In genomic region chr5:15887072-15887471, GRCh38 we compare ENCODE assay signal across 16 cellular contexts.
DNase-seq lines count a peak whose midpoint lies in the region; TF ChIP-seq lines count a peak whose summit lies in the region.
"Had no signal": no experiment of that assay in that cellular context is flagged by ENCODE, and none has a peak within 500 bp of the region (broad histone marks: within the 10 kb centered on the region; RNA-seq: fewer than 3 reads in every experiment).

No MANE protein-coding gene starts in this region.

- peak overlapping the region; percentile 45 for H3K4me2 ChIP-seq in hepatocyte

- DNase-seq in AG08396 (ENCODE audit: low spot score) (peak; percentile 16), NCI-H69 (lab: John Stamatoyannopoulos, UW) (peak; percentile 22), hepatocyte (ENCODE audit: low spot score) (no peak), Kasumi-1 (lab: John Stamatoyannopoulos, UW) (no peak), NCI-H2171 (lab: John Stamatoyannopoulos, UW) (no peak), ecto neural progenitor cell (ENCODE audit: low spot score) (no peak), EL (no peak)
- DNase-seq: 8988T; AML-193; Caco-2; CD4-positive, alpha-beta T cell; GDM1 had no signal

- H3K27me3 ChIP-seq in hepatocyte, result no peaks in the 10 kb centered on the region

- peaks cover 3% of the 10 kb centered on the region for H4K20me1 ChIP-seq in hepatocyte (ENCODE audit: insufficient read depth, poor library complexity, severe bottlenecking)

- TF ChIP-seq CTCF in VCaP (conservative IDR thresholded peaks at IDR 0.05), result no peak
- no peak for TF ChIP-seq CTCF in hepatocyte (IDR thresholded peaks at IDR 0.05; ENCODE audit: poor library complexity)

- H3K79me2 ChIP-seq in hepatocyte, result no peaks in the 10 kb centered on the region

- H3K27ac ChIP-seq in VCaP, result peak overlapping the region; percentile 38; the same call in 1 of the 2 replicates
- peak overlapping the region; percentile 7 for H3K27ac ChIP-seq in hepatocyte
- H3K27ac ChIP-seq: C4-2B had no signal

- 44% methylated on average over 3 of the region's 3 CpGs for WGBS in hepatocyte (ENCODE audit: low lambda C conversion rate, missing lambda C conversion rate)

- H2AFZ ChIP-seq in hepatocyte, result no peak overlapping the region

- no peak overlapping the region for H3K4me3 ChIP-seq in hepatocyte
- H3K4me3 ChIP-seq: HAP-1, K562 had no signal

- H3K9me3 ChIP-seq in hepatocyte (ENCODE audit: low read depth), result no peaks in the 10 kb centered on the region
- H3K9me3 ChIP-seq: Caco-2, HAP-1 had no signal

- H3K36me3 ChIP-seq in hepatocyte (replicated peaks; ENCODE audit: insufficient read depth, low read depth), result no peaks in the 10 kb centered on the region
- H3K36me3 ChIP-seq: HAP-1 had no signal

- peaks cover 8% of the 10 kb centered on the region for H3K4me1 ChIP-seq in hepatocyte (ENCODE audit: insufficient read depth)
- H3K4me1 ChIP-seq: Caco-2, HAP-1 had no signal

- H3K9me2 ChIP-seq in hepatocyte (replicated peaks; ENCODE audit: insufficient read depth), result no peaks in the 10 kb centered on the region

Comparison
In these comparisons a context has a peak if more than half of its experiments do, and no peak if none do; other contexts are left out.
1. DNase-seq: peak in AG08396 (single experiment) and NCI-H69 (single experiment); none in hepatocyte (single experiment), Kasumi-1 (0 of 2), NCI-H2171 (single experiment), ecto neural progenitor cell (single experiment) and EL (single experiment).